25 cellular contexts compared by ENCODE assay signal in the genomic region with DNA sequence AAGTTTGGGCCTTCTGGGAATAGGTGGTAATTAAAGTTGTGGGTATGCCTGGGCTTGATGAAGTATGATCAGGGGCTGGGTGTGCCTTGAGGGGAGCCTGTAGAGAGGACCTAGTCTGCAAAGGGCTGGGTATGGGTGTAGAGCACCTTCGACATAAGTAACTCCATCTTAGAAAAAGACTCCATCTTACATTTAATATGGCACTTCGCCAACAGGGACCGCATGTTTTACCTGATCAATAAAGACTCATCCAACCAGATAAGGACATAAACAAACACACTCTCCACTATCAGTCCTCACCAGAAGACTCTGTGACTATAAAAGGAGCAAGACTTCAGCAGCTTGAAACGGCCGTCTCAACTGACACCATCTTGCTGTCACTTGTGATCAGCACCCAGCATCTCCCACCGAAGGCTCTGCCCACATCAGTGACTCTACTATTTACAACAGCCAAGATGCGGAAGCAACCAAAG. TPM values are rescaled to one million over a fixed set of nuclear protein-coding genes. Genes with fewer than 3 reads are reported as not detected.
A peak's percentile ranks its signal among the peaks of the same experiment; 100 is the strongest.
DNase-seq lines count a peak whose midpoint lies in the region; TF ChIP-seq lines count a peak whose summit lies in the region.
"Had no signal": no experiment of that assay in that cellular context is flagged by ENCODE, and none has a peak within 500 bp of the region (broad histone marks: within the 10 kb centered on the region; RNA-seq: fewer than 3 reads in every experiment).

No MANE protein-coding gene starts in this region.

- TF ChIP-seq EP300 in esophagus muscularis mucosa (IDR thresholded peaks at IDR 0.05), result no peak

- no peaks in the 10 kb centered on the region for H3K9me3 ChIP-seq in CD4-positive, alpha-beta memory T cell (ENCODE audit: control insufficient read depth in 1 of 2, low read length in 2 of 2)
- H3K9me3 ChIP-seq in esophagus muscularis mucosa, result no peaks in the 10 kb centered on the region
- no peaks in the 10 kb centered on the region for H3K9me3 ChIP-seq in esophagus squamous epithelium
- H3K9me3 ChIP-seq: BLaER1 treated with 17β-estradiol and CSF1 and Interleukin-3, amounts not matched to agents 10 nM and 100 nM; breast epithelium; lower lobe of right lung had no signal

- H3K4me1 ChIP-seq in CD4-positive, alpha-beta memory T cell (ENCODE audit: insufficient read depth, low read length), result peaks cover 22% of the 10 kb centered on the region
- H3K4me1 ChIP-seq in esophagus muscularis mucosa (peaks cover 4 to 31% (median 21%) of the 10 kb centered on the region in 4 donors), esophagus squamous epithelium (peaks cover 13 to 43% (median 23%) of the 10 kb centered on the region in 3 donors)

- H3K4me3 Mint-ChIP-seq in T-helper 1 cell treated with Interleukin-12 subunit alpha and Interleukin-12 subunit beta and Interleukin-4 antibody, amounts not matched to agents 30 μg/mL and 1 μg/mL, for 36 hours, result no peak overlapping the region
- peak overlapping the region in 1 of 8 donors; percentile 7 for H3K4me3 Mint-ChIP-seq in CD4-positive, alpha-beta memory T cell
- no peak overlapping the region for H3K4me3 Mint-ChIP-seq in activated T-helper 1 cell treated with anti-CD3 and anti-CD28 coated beads, Interleukin-12 subunit alpha, Interleukin-12 subunit beta, Interleukin-2, Interleukin-4 antibody, amounts not matched to agents 30 ng/mL and 10 ng/mL and 1 ng/mL, durations not matched to agents 14 hours and 24 hours and 36 hours
- no peak overlapping the region for H3K4me3 Mint-ChIP-seq in immature natural killer cell
- H3K4me3 Mint-ChIP-seq: nephron had no signal

- H3K9me3 Mint-ChIP-seq in T-helper 1 cell treated with Interleukin-12 subunit alpha and Interleukin-12 subunit beta and Interleukin-4 antibody, amounts not matched to agents 30 μg/mL and 1 μg/mL, for 36 hours, result no peaks in the 10 kb centered on the region
- peaks cover 0 to 5% (median 0%) of the 10 kb centered on the region in 8 donors for H3K9me3 Mint-ChIP-seq in CD4-positive, alpha-beta memory T cell
- H3K9me3 Mint-ChIP-seq in activated T-helper 1 cell treated with anti-CD3 and anti-CD28 coated beads, Interleukin-12 subunit alpha, Interleukin-12 subunit beta, Interleukin-2, Interleukin-4 antibody, amounts not matched to agents 30 ng/mL and 10 ng/mL and 1 ng/mL, durations not matched to agents 14 hours and 24 hours and 36 hours, result no peaks in the 10 kb centered on the region
- no peaks in the 10 kb centered on the region for H3K9me3 Mint-ChIP-seq in immature natural killer cell
- H3K9me3 Mint-ChIP-seq: nephron had no signal

- no peak for TF ChIP-seq CTCF in esophagus muscularis mucosa (IDR thresholded peaks at IDR 0.05)
- TF ChIP-seq CTCF in esophagus squamous epithelium (IDR thresholded peaks at IDR 0.05), result no peak

- no peaks in the 10 kb centered on the region for H3K27me3 ChIP-seq in CD4-positive, alpha-beta memory T cell (ENCODE audit: insufficient read depth, low read length)
- no peaks in the 10 kb centered on the region for H3K27me3 ChIP-seq in esophagus muscularis mucosa
- H3K27me3 ChIP-seq in esophagus squamous epithelium, result peaks cover 0 to 10% (median 0%) of the 10 kb centered on the region in 4 donors

- H3K4me3 ChIP-seq in CD4-positive, alpha-beta memory T cell (ENCODE audit: low read length in 2 of 2), result no peak overlapping the region
- H3K4me3 ChIP-seq in esophagus muscularis mucosa (no peak overlapping the region), esophagus squamous epithelium (no peak overlapping the region)
- H3K4me3 ChIP-seq: BLaER1 treated with 17β-estradiol and CSF1 and Interleukin-3, amounts not matched to agents 10 nM and 100 nM; breast epithelium; lower lobe of right lung had no signal

- H3K27ac Mint-ChIP-seq in T-helper 1 cell treated with Interleukin-12 subunit alpha and Interleukin-12 subunit beta and Interleukin-4 antibody, amounts not matched to agents 30 μg/mL and 1 μg/mL, for 36 hours, result peak overlapping the region; percentile 34
- H3K27ac Mint-ChIP-seq in CD4-positive, alpha-beta memory T cell, result peak overlapping the region; percentile 13 to 86 (median 53)
- peak overlapping the region; percentile 45 for H3K27ac Mint-ChIP-seq in activated T-helper 1 cell treated with anti-CD3 and anti-CD28 coated beads, Interleukin-12 subunit alpha, Interleukin-12 subunit beta, Interleukin-2, Interleukin-4 antibody, amounts not matched to agents 30 ng/mL and 10 ng/mL and 1 ng/mL, durations not matched to agents 14 hours and 24 hours and 36 hours
- H3K27ac Mint-ChIP-seq in immature natural killer cell, result peak overlapping the region; percentile 13 to 79 (median 56)
- H3K27ac Mint-ChIP-seq: nephron had no signal

- peaks cover 21% of the 10 kb centered on the region for H3K36me3 ChIP-seq in CD4-positive, alpha-beta memory T cell (ENCODE audit: insufficient read depth, low read length)
- H3K36me3 ChIP-seq in esophagus muscularis mucosa (peaks cover 0 to 8% (median 0%) of the 10 kb centered on the region in 4 donors), esophagus squamous epithelium (peaks cover 6 to 15% (median 6%) of the 10 kb centered on the region in 3 donors)
- H3K36me3 ChIP-seq: breast epithelium had no signal

- no peak for TF ChIP-seq POLR2A in esophagus muscularis mucosa (IDR thresholded peaks at IDR 0.05; ENCODE audit: low read depth)
- no peak for TF ChIP-seq POLR2A in esophagus squamous epithelium (IDR thresholded peaks at IDR 0.05)

- peaks cover 36% of the 10 kb centered on the region for H3K36me3 Mint-ChIP-seq in T-helper 1 cell treated with Interleukin-12 subunit alpha and Interleukin-12 subunit beta and Interleukin-4 antibody, amounts not matched to agents 30 μg/mL and 1 μg/mL, for 36 hours (ENCODE audit: low read depth)
- H3K36me3 Mint-ChIP-seq in CD4-positive, alpha-beta memory T cell, result peaks cover 16 to 36% of the 10 kb centered on the region in 2 donors
- peaks cover 38% of the 10 kb centered on the region for H3K36me3 Mint-ChIP-seq in activated T-helper 1 cell treated with anti-CD3 and anti-CD28 coated beads, Interleukin-12 subunit alpha, Interleukin-12 subunit beta, Interleukin-2, Interleukin-4 antibody, amounts not matched to agents 30 ng/mL and 10 ng/mL and 1 ng/mL, durations not matched to agents 14 hours and 24 hours and 36 hours (ENCODE audit: low read depth)
- H3K36me3 Mint-ChIP-seq in immature natural killer cell, result peaks cover 8 to 29% (median 19%) of the 10 kb centered on the region in 3 donors

- no peak overlapping the region for H3K27ac ChIP-seq in CD4-positive, alpha-beta memory T cell (ENCODE audit: low read depth, low read length)
- H3K27ac ChIP-seq in esophagus muscularis mucosa (replicated peaks in 1 of 4), result no peak overlapping the region
- H3K27ac ChIP-seq in esophagus squamous epithelium, result no peak overlapping the region
- H3K27ac ChIP-seq: 22Rv1; BLaER1 treated with 17β-estradiol and CSF1 and Interleukin-3, amounts not matched to agents 10 nM and 100 nM; breast epithelium; lower lobe of right lung had no signal

- DNase-seq in T-helper 1 cell (no peak), immature natural killer cell (no peak), esophagus muscularis mucosa (ENCODE audit: extremely low spot score) (no peak), GF-D8 (lab: John Stamatoyannopoulos, UW) (no peak), esophagus squamous epithelium (lab: John Stamatoyannopoulos, UW) (no peak)
- no peak for DNase-seq in CD4-positive, alpha-beta memory T cell
- no peak for DNase-seq in activated T-helper 1 cell treated with anti-CD3 and anti-CD28 coated beads, Interleukin-12 subunit alpha, Interleukin-12 subunit beta, Interleukin-2, Interleukin-4 antibody, amounts not matched to agents 30 ng/mL and 10 ng/mL and 1 ng/mL, durations not matched to agents 14 hours and 24 hours and 36 hours (ENCODE audit: low spot score)
- DNase-seq: activated CD4-positive, alpha-beta T cell treated with anti-CD3 and anti-CD28 coated beads for 1 hour; activated gamma-delta T cell; anterior cingulate cortex; Calu3; DMS79 treated with DMSO at 0.1 percent for 48 hours; hippocampal formation; lower lobe of right lung; NCI-H1048; SIG-M5; stimulated activated CD4-positive, alpha-beta T cell treated with anti-CD3 and anti-CD28 coated beads, Interleukin-4, amount 100 ng/mL, for 24 hours; substantia nigra; SW 1271; trophoblast cell had no signal

- peaks cover 38% of the 10 kb centered on the region for H3K4me1 Mint-ChIP-seq in T-helper 1 cell treated with Interleukin-12 subunit alpha and Interleukin-12 subunit beta and Interleukin-4 antibody, amounts not matched to agents 30 μg/mL and 1 μg/mL, for 36 hours (ENCODE audit: low read depth)
- peaks cover 28 to 45% (median 31%) of the 10 kb centered on the region in 4 donors for H3K4me1 Mint-ChIP-seq in CD4-positive, alpha-beta memory T cell
- H3K4me1 Mint-ChIP-seq in activated T-helper 1 cell treated with anti-CD3 and anti-CD28 coated beads, Interleukin-12 subunit alpha, Interleukin-12 subunit beta, Interleukin-2, Interleukin-4 antibody, amounts not matched to agents 30 ng/mL and 10 ng/mL and 1 ng/mL, durations not matched to agents 14 hours and 24 hours and 36 hours (ENCODE audit: low read depth), result peaks cover 40% of the 10 kb centered on the region
- H3K4me1 Mint-ChIP-seq in immature natural killer cell, result peaks cover 34 to 41% of the 10 kb centered on the region in 2 donors

- no peaks in the 10 kb centered on the region for H3K27me3 Mint-ChIP-seq in T-helper 1 cell treated with Interleukin-12 subunit alpha and Interleukin-12 subunit beta and Interleukin-4 antibody, amounts not matched to agents 30 μg/mL and 1 μg/mL, for 36 hours (ENCODE audit: low read depth)
- H3K27me3 Mint-ChIP-seq in CD4-positive, alpha-beta memory T cell, result no peaks in the 10 kb centered on the region
- no peaks in the 10 kb centered on the region for H3K27me3 Mint-ChIP-seq in activated T-helper 1 cell treated with anti-CD3 and anti-CD28 coated beads, Interleukin-12 subunit alpha, Interleukin-12 subunit beta, Interleukin-2, Interleukin-4 antibody, amounts not matched to agents 30 ng/mL and 10 ng/mL and 1 ng/mL, durations not matched to agents 14 hours and 24 hours and 36 hours (ENCODE audit: insufficient read depth)
- peaks cover 28 to 47% (median 39%) of the 10 kb centered on the region in 3 donors for H3K27me3 Mint-ChIP-seq in immature natural killer cell (ENCODE audit: low read depth in 3 of 3)

- POLR2A ChIA-PET in CD4-positive, alpha-beta memory T cell (lab: Charles Lee; ENCODE audit: partially characterized antibody), result interaction anchor here (0.7 to 8.4 kb wide), 3 partner anchors 18 to 91 kb away, joined by 3 to 50 read pairs (median 3); partner anchors contain the start of gene GPR68

- intact Hi-C loops in CD4-positive, alpha-beta memory T cell (cut with micrococcal nuclease), result no loop called here
- intact Hi-C loops in activated T-helper 1 cell treated with anti-CD3 and anti-CD28 coated beads, Interleukin-12 subunit alpha, Interleukin-12 subunit beta, Interleukin-2, Interleukin-4 antibody, amounts not matched to agents 30 ng/mL and 10 ng/mL and 1 ng/mL, durations not matched to agents 14 hours and 24 hours and 36 hours (cut with micrococcal nuclease), result loop anchor here (5.0 kb wide), 1 partner anchor 366 kb away; no protein-coding TSS in a partner anchor
- intact Hi-C loops in esophagus muscularis mucosa (cut with DNase I) (no loop called here), esophagus squamous epithelium (cut with DNase I) (no loop called here)

- 98% methylated on average over 7 of the region's 7 CpGs for WGBS in esophagus muscularis mucosa
- WGBS in esophagus squamous epithelium, 2 donors, result 91 to 95% methylated on average over 6 to 7 of the region's 7 CpGs

- CTCF ChIA-PET in CD4-positive, alpha-beta memory T cell (lab: Charles Lee; ENCODE audit: partially characterized antibody), result interaction anchor here (1.4 to 2.0 kb wide), 3 partner anchors 20 to 95 kb away, joined by 4 to 8 read pairs (median 5); no protein-coding TSS in a partner anchor

RNA-seq across cellular contexts. Expression of gene GPR68, which starts 23.5 kb away (rescaled TPM):
- 10 to 100 TPM; 10.6 to 10.8 TPM for total RNA-seq in CD4-positive, alpha-beta memory T cell
- polyA plus RNA-seq in CD4-positive, alpha-beta memory T cell, result 1 to 10 TPM; 3.0 to 8.3 TPM
- 4.5 and 5.4 TPM in 2 replicates for total RNA-seq in activated T-helper 1 cell treated with anti-CD3 and anti-CD28 coated beads, Interleukin-12 subunit alpha, Interleukin-12 subunit beta, Interleukin-2, Interleukin-4 antibody, amounts not matched to agents 30 ng/mL and 10 ng/mL and 1 ng/mL, durations not matched to agents 14 hours and 24 hours and 36 hours
- 10 to 100 TPM; 19.0 to 40.4 (median 22.4) TPM for polyA plus RNA-seq in immature natural killer cell
- 1 to 10 TPM; 1.3 to 9.1 (median 5.4) TPM for total RNA-seq in esophagus muscularis mucosa
- total RNA-seq in esophagus squamous epithelium, result 10 to 100 TPM in 2 of 4 donors, 1 to 10 TPM in 2; 4.0 to 17.5 (median 10.2) TPM
- total RNA-seq: Calu3 had no signal
